ENCODE assay signal across 22 cellular contexts in genomic region chr4:144310535-144310934, GRCh38.
A peak's percentile ranks its signal among the peaks of the same experiment; 100 is the strongest.
DNase-seq lines count a peak whose midpoint lies in the region; ATAC-seq and TF ChIP-seq lines count a peak whose summit lies in the region.
"Had no signal": no experiment of that assay in that cellular context is flagged by ENCODE, and none has a peak within 500 bp of the region (broad histone marks: within the 10 kb centered on the region; RNA-seq: fewer than 3 reads in every experiment).

No MANE protein-coding gene starts in this region.

- H2BK15ac ChIP-seq in neuronal stem cell (ENCODE audit: low read length), result no peak overlapping the region

- H3K27me3 ChIP-seq in OCI-LY3 (ENCODE audit: low read depth, low read length) (peaks cover 5% of the 10 kb centered on the region; the same call in 1 of the 2 replicates), neuronal stem cell (ENCODE audit: control insufficient read depth in 3 of 3, insufficient read depth in 3 of 3, low read depth in 1 of 3, low read length in 3 of 3) (no peaks in the 10 kb centered on the region)
- H3K27me3 ChIP-seq: BE2C, BLaER1 had no signal

- H3K18ac ChIP-seq in neuronal stem cell (ENCODE audit: low read length), result no peak overlapping the region

- no peak overlapping the region for H3K23ac ChIP-seq in neuronal stem cell (ENCODE audit: low read depth, low read length, poor library complexity)

- H2BK12ac ChIP-seq in neuronal stem cell (ENCODE audit: low read length), result no peak overlapping the region

- no peak overlapping the region for H3K4me3 Mint-ChIP-seq in activated CD4-positive, alpha-beta T cell treated with anti-CD3 and anti-CD28 coated beads for 36 hours
- H3K4me3 Mint-ChIP-seq: CD14-positive monocyte; CD4-positive, alpha-beta memory T cell; CD4-positive, CD25-positive, alpha-beta regulatory T cell; CD8-positive, alpha-beta memory T cell had no signal

- H3K4me3 ChIP-seq in OCI-LY3 (ENCODE audit: low read length), result no peak overlapping the region
- H3K4me3 ChIP-seq in neuronal stem cell (ENCODE audit: low read length in 2 of 2), result no peak overlapping the region
- H3K4me3 ChIP-seq: BLaER1 had no signal

- H3K4ac ChIP-seq in neuronal stem cell (ENCODE audit: low read length), result no peak overlapping the region

- H4K20me1 ChIP-seq in OCI-LY3 (ENCODE audit: insufficient read depth, low read length), result no peaks in the 10 kb centered on the region
- H4K20me1 ChIP-seq: BLaER1 had no signal

- peaks cover 40% of the 10 kb centered on the region for H3K9me3 ChIP-seq in OCI-LY3 (ENCODE audit: insufficient read depth, low read length)
- peaks cover 9 to 17% of the 10 kb centered on the region in 2 donors for H3K9me3 ChIP-seq in neuronal stem cell (replicated peaks in 1 of 2; ENCODE audit: control insufficient read depth in 2 of 2, insufficient read depth in 1 of 2, low read depth in 1 of 2, low read length in 2 of 2)
- H3K9me3 ChIP-seq: BE2C had no signal

- H4K8ac ChIP-seq in neuronal stem cell (ENCODE audit: low read depth, low read length), result no peak overlapping the region

- peaks cover 2% of the 10 kb centered on the region for H3K27me3 Mint-ChIP-seq in activated CD4-positive, alpha-beta T cell treated with anti-CD3 and anti-CD28 coated beads for 36 hours
- H3K27me3 Mint-ChIP-seq: CD4-positive, alpha-beta memory T cell; CD4-positive, CD25-positive, alpha-beta regulatory T cell had no signal

- no peaks in the 10 kb centered on the region for H3K79me2 ChIP-seq in OCI-LY3 (ENCODE audit: low read length)

- POLR2A ChIA-PET in activated CD4-positive, alpha-beta T cell treated with anti-CD3 and anti-CD28 coated beads for 36 hours (lab: Charles Lee), result no interaction called here

- intact Hi-C loops in activated CD4-positive, alpha-beta T cell treated with anti-CD3 and anti-CD28 coated beads for 36 hours (cut with DNase I, micrococcal nuclease), result no loop called here

- peaks cover 3% of the 10 kb centered on the region for H3K36me3 Mint-ChIP-seq in activated CD4-positive, alpha-beta T cell treated with anti-CD3 and anti-CD28 coated beads for 36 hours (ENCODE audit: low read depth)
- H3K36me3 Mint-ChIP-seq: CD14-positive monocyte; CD4-positive, CD25-positive, alpha-beta regulatory T cell had no signal

- H3K36me3 ChIP-seq in OCI-LY3 (replicated peaks; ENCODE audit: low read depth, low read length), result peaks cover 15% of the 10 kb centered on the region
- H3K36me3 ChIP-seq in neuronal stem cell (replicated peaks in 1 of 2; ENCODE audit: control insufficient read depth in 2 of 2, insufficient read depth in 2 of 2, low read length in 2 of 2), result no peaks in the 10 kb centered on the region
- H3K36me3 ChIP-seq: BE2C, BLaER1 had no signal

- peaks cover 13% of the 10 kb centered on the region for H3K9me3 Mint-ChIP-seq in activated CD4-positive, alpha-beta T cell treated with anti-CD3 and anti-CD28 coated beads for 36 hours (ENCODE audit: low read depth)

- H3K79me1 ChIP-seq in neuronal stem cell (ENCODE audit: low read depth, low read length), result no peaks in the 10 kb centered on the region

- DNase-seq in neuronal stem cell (ENCODE audit: low spot score) (no peak), GF-D8 (lab: John Stamatoyannopoulos, UW) (no peak), hippocampal formation (lab: John Stamatoyannopoulos, UW) (no peak)
- DNase-seq in activated CD4-positive, alpha-beta T cell treated with anti-CD3 and anti-CD28 coated beads for 36 hours, result no peak
- DNase-seq: 8988T; ACHN; BE2C; C1 segment of cervical spinal cord; CD4-positive, alpha-beta memory T cell; CD4-positive, CD25-positive, alpha-beta regulatory T cell; CD8-positive, alpha-beta memory T cell; COR-L47; DMS 273 treated with DMSO at 0.1 percent for 48 hours; DMS153; DMS53; DMS79; DND-41; EL; GDM1 had no signal

- CTCF ChIA-PET in activated CD4-positive, alpha-beta T cell treated with anti-CD3 and anti-CD28 coated beads for 36 hours (lab: Charles Lee), result no interaction called here

- H3K4me2 ChIP-seq in OCI-LY3 (ENCODE audit: low read length) (peak overlapping the region; percentile 8; the same call in 1 of the 2 replicates), neuronal stem cell (ENCODE audit: insufficient read depth, low read length, poor library complexity, severe bottlenecking) (no peak overlapping the region)
- H3K4me2 ChIP-seq: BLaER1 had no signal

- H3K14ac ChIP-seq in neuronal stem cell (ENCODE audit: low read length), result no peak overlapping the region

- H3K4me1 ChIP-seq in OCI-LY3 (ENCODE audit: low read length) (peaks cover 11% of the 10 kb centered on the region), neuronal stem cell (ENCODE audit: control insufficient read depth in 2 of 2, insufficient read depth in 1 of 2, low read depth in 1 of 2, low read length in 2 of 2) (no peaks in the 10 kb centered on the region)
- H3K4me1 ChIP-seq: BE2C, BLaER1 had no signal

- no peak for TF ChIP-seq CTCF in OCI-LY3 (IDR thresholded peaks at IDR 0.05; ENCODE audit: low read depth, low read length)

- H2BK5ac ChIP-seq in neuronal stem cell (ENCODE audit: low read length), result no peak overlapping the region

- H2AK5ac ChIP-seq in neuronal stem cell (ENCODE audit: low read depth, low read length), result no peak overlapping the region

- no peak overlapping the region for H4K91ac ChIP-seq in neuronal stem cell (ENCODE audit: low read depth, low read length, poor library complexity)

- ATAC-seq in activated CD4-positive, alpha-beta T cell treated with anti-CD3 and anti-CD28 coated beads for 36 hours, result no peak

- H3K27ac ChIP-seq in OCI-LY3 (ENCODE audit: low read length) (no peak overlapping the region), neuronal stem cell (replicated peaks; ENCODE audit: low read length) (no peak overlapping the region)
- H3K27ac ChIP-seq: BLaER1 had no signal

- H2BK120ac ChIP-seq in neuronal stem cell (ENCODE audit: low read depth, low read length), result no peak overlapping the region

- H3K9ac ChIP-seq in OCI-LY3 (ENCODE audit: low read length) (no peak overlapping the region), neuronal stem cell (ENCODE audit: low read depth, low read length, poor library complexity) (no peak overlapping the region)
- H3K9ac ChIP-seq: BLaER1 had no signal

- H3K27ac Mint-ChIP-seq in activated CD4-positive, alpha-beta T cell treated with anti-CD3 and anti-CD28 coated beads for 36 hours, result no peak overlapping the region
- H3K27ac Mint-ChIP-seq: CD14-positive monocyte; CD4-positive, alpha-beta memory T cell; CD4-positive, CD25-positive, alpha-beta regulatory T cell; CD8-positive, alpha-beta memory T cell had no signal

- WGBS in neuronal stem cell (ENCODE audit: extremely low coverage in 2 of 2, insufficient read length in 2 of 2, insufficient replicate concordance in 1 of 2), 2 donors, result no CpG with 5 or more reads among the region's 4 CpGs

- H3K4me1 Mint-ChIP-seq in activated CD4-positive, alpha-beta T cell treated with anti-CD3 and anti-CD28 coated beads for 36 hours, result no peaks in the 10 kb centered on the region
- H3K4me1 Mint-ChIP-seq: CD4-positive, alpha-beta memory T cell; CD4-positive, CD25-positive, alpha-beta regulatory T cell; CD8-positive, alpha-beta memory T cell had no signal

- H2AFZ ChIP-seq in OCI-LY3 (ENCODE audit: low read depth, low read length) (no peak overlapping the region), neuronal stem cell (ENCODE audit: low read length) (peak overlapping the region; percentile 45)
